32 cellular contexts compared by ENCODE assay signal in genomic region chrX:3435057-3435456, GRCh38.
"Had no signal": no experiment of that assay in that cellular context is flagged by ENCODE, and none has a peak within 500 bp of the region (broad histone marks: within the 10 kb centered on the region; RNA-seq: fewer than 3 reads in every experiment).

No MANE protein-coding gene starts in this region.

- FAIRE-seq: endometrium, endothelial cell of umbilical vein had no signal

- H3K27ac Mint-ChIP-seq: activated CD4-positive, alpha-beta memory T cell treated with anti-CD3 and anti-CD28 coated beads for 36 hours; activated CD4-positive, alpha-beta T cell treated with anti-CD3 and anti-CD28 coated beads for 36 hours; activated CD4-positive, alpha-beta T cell treated with anti-CD3 and anti-CD28 coated beads, Interleukin-2, amount 10 ng/mL, durations not matched to agents 24 days and 14 days; activated CD8-positive, alpha-beta memory T cell treated with anti-CD3 and anti-CD28 coated beads, Interleukin-2, amount 10 ng/mL, durations not matched to agents 7 days and 5 days; activated CD8-positive, alpha-beta T cell treated with anti-CD3 and anti-CD28 coated beads, Interleukin-2, amount 10 ng/mL, durations not matched to agents 7 days and 5 days; activated naive CD4-positive, alpha-beta T cell treated with anti-CD3 and anti-CD28 coated beads for 36 hours; activated naive CD4-positive, alpha-beta T cell treated with anti-CD3 and anti-CD28 coated beads, Interleukin-2, amount 50 U/mL, for 72 hours; activated naive CD8-positive, alpha-beta T cell treated with anti-CD3 and anti-CD28 coated beads, Interleukin-2, amount 10 ng/mL, durations not matched to agents 7 days and 5 days; activated T-helper 1 cell treated with anti-CD3 and anti-CD28 coated beads, Interleukin-12 subunit alpha, Interleukin-12 subunit beta, Interleukin-2, Interleukin-4 antibody, amounts not matched to agents 30 ng/mL and 10 ng/mL and 1 ng/mL, durations not matched to agents 14 hours and 24 hours and 36 hours; activated T-helper 2 cell treated with anti-CD3 and anti-CD28 coated beads, Interferon-gamma antibody, Interleukin-2, Interleukin-4, amounts not matched to agents 10 μg/mL and 5 μg/mL and 100 μg/mL, durations not matched to agents 14 hours and 24 hours and 36 hours; brain had no signal

- H3K9me3 Mint-ChIP-seq: activated CD4-positive, alpha-beta memory T cell treated with anti-CD3 and anti-CD28 coated beads for 36 hours; activated CD4-positive, alpha-beta T cell treated with anti-CD3 and anti-CD28 coated beads, Interleukin-2, amount 10 ng/mL, durations not matched to agents 24 days and 14 days; activated naive CD8-positive, alpha-beta T cell treated with anti-CD3 and anti-CD28 coated beads, Interleukin-2, amount 10 ng/mL, durations not matched to agents 7 days and 5 days; activated T-helper 2 cell treated with anti-CD3 and anti-CD28 coated beads, Interferon-gamma antibody, Interleukin-2, Interleukin-4, amounts not matched to agents 10 μg/mL and 5 μg/mL and 100 μg/mL, durations not matched to agents 14 hours and 24 hours and 36 hours had no signal

- H3K27me3 Mint-ChIP-seq: activated CD4-positive, alpha-beta memory T cell treated with anti-CD3 and anti-CD28 coated beads for 36 hours; activated CD4-positive, alpha-beta T cell treated with anti-CD3 and anti-CD28 coated beads for 36 hours; activated CD4-positive, alpha-beta T cell treated with anti-CD3 and anti-CD28 coated beads, Interleukin-2, amount 10 ng/mL, durations not matched to agents 24 days and 14 days; activated CD8-positive, alpha-beta memory T cell treated with anti-CD3 and anti-CD28 coated beads, Interleukin-2, amount 10 ng/mL, durations not matched to agents 7 days and 5 days; activated naive CD8-positive, alpha-beta T cell treated with anti-CD3 and anti-CD28 coated beads, Interleukin-2, amount 10 ng/mL, durations not matched to agents 7 days and 5 days; brain had no signal

- H3K9me3 ChIP-seq: ascending aorta, breast epithelium, colonic mucosa, esophagus squamous epithelium, gastroesophageal sphincter had no signal

- H3K36me3 ChIP-seq: ascending aorta, breast epithelium, cardiac muscle cell, colonic mucosa, esophagus squamous epithelium, gastroesophageal sphincter, heart right ventricle had no signal

- DNase-seq: activated CD4-positive, alpha-beta memory T cell treated with anti-CD3 and anti-CD28 coated beads for 36 hours; activated CD4-positive, alpha-beta T cell treated with anti-CD3 and anti-CD28 coated beads for 36 hours; activated CD4-positive, alpha-beta T cell treated with anti-CD3 and anti-CD28 coated beads, Interleukin-2, amount 10 ng/mL, durations not matched to agents 24 days and 14 days; activated CD4-positive, CD25-positive, alpha-beta regulatory T cell; activated CD4-positive, CD25-positive, alpha-beta regulatory T cell treated with anti-CD3 and anti-CD28 coated beads, Interleukin-2, amount 50 U/mL, for 72 hours; activated CD8-positive, alpha-beta memory T cell treated with anti-CD3 and anti-CD28 coated beads, Interleukin-2, amount 10 ng/mL, durations not matched to agents 7 days and 5 days; activated CD8-positive, alpha-beta memory T cell treated with anti-CD3 and anti-CD28 coated beads, Interleukin-2, amount 50 U/mL, for 4 hours; activated CD8-positive, alpha-beta T cell treated with anti-CD3 and anti-CD28 coated beads, Interleukin-2, amount 10 ng/mL, durations not matched to agents 7 days and 5 days; activated effector memory CD4-positive, alpha-beta T cell treated with anti-CD3 and anti-CD28 coated beads, Interleukin-2, amount 50 U/mL, for 16 hours; activated naive CD4-positive, alpha-beta T cell treated with anti-CD3 and anti-CD28 coated beads for 36 hours; activated naive CD8-positive, alpha-beta T cell treated with anti-CD3 and anti-CD28 coated beads, Interleukin-2, amount 10 ng/mL, durations not matched to agents 7 days and 5 days; activated T-cell treated with anti-CD3 and anti-CD28 coated beads, Interleukin-2, amount 50 U/mL, for 1 hour; activated T-cell treated with anti-CD3 and anti-CD28 coated beads, Interleukin-2, amount 50 U/mL, for 48 hours; central memory CD4-positive, alpha-beta T cell; cerebellar nuclear complex; colonic mucosa; effector CD8-positive, alpha-beta T cell; esophagus squamous epithelium; foreskin melanocyte; heart right ventricle; T-helper 2 cell had no signal

- H3K4me1 ChIP-seq: ascending aorta, breast epithelium, colonic mucosa, esophagus squamous epithelium, gastroesophageal sphincter, heart right ventricle had no signal

- H3K4me1 Mint-ChIP-seq: activated CD4-positive, alpha-beta T cell treated with anti-CD3 and anti-CD28 coated beads for 36 hours; activated CD4-positive, alpha-beta T cell treated with anti-CD3 and anti-CD28 coated beads, Interleukin-2, amount 10 ng/mL, durations not matched to agents 24 days and 14 days; activated CD8-positive, alpha-beta memory T cell treated with anti-CD3 and anti-CD28 coated beads, Interleukin-2, amount 10 ng/mL, durations not matched to agents 7 days and 5 days; activated naive CD8-positive, alpha-beta T cell treated with anti-CD3 and anti-CD28 coated beads, Interleukin-2, amount 10 ng/mL, durations not matched to agents 7 days and 5 days; brain had no signal

- H3K4me3 ChIP-seq: ascending aorta, breast epithelium, cardiac muscle cell, colonic mucosa, esophagus squamous epithelium, gastroesophageal sphincter, heart right ventricle had no signal

- H3K4me3 Mint-ChIP-seq: activated CD4-positive, alpha-beta memory T cell treated with anti-CD3 and anti-CD28 coated beads for 36 hours; activated CD4-positive, alpha-beta T cell treated with anti-CD3 and anti-CD28 coated beads for 36 hours; activated CD4-positive, alpha-beta T cell treated with anti-CD3 and anti-CD28 coated beads, Interleukin-2, amount 10 ng/mL, durations not matched to agents 24 days and 14 days; activated CD8-positive, alpha-beta memory T cell treated with anti-CD3 and anti-CD28 coated beads, Interleukin-2, amount 10 ng/mL, durations not matched to agents 7 days and 5 days; activated CD8-positive, alpha-beta T cell treated with anti-CD3 and anti-CD28 coated beads, Interleukin-2, amount 10 ng/mL, durations not matched to agents 7 days and 5 days; activated naive CD4-positive, alpha-beta T cell treated with anti-CD3 and anti-CD28 coated beads for 36 hours; activated naive CD8-positive, alpha-beta T cell treated with anti-CD3 and anti-CD28 coated beads, Interleukin-2, amount 10 ng/mL, durations not matched to agents 7 days and 5 days; activated T-helper 1 cell treated with anti-CD3 and anti-CD28 coated beads, Interleukin-12 subunit alpha, Interleukin-12 subunit beta, Interleukin-2, Interleukin-4 antibody, amounts not matched to agents 30 ng/mL and 10 ng/mL and 1 ng/mL, durations not matched to agents 14 hours and 24 hours and 36 hours; brain had no signal

- H3K27ac ChIP-seq: ascending aorta, breast epithelium, cardiac muscle cell, colonic mucosa, epithelial cell of prostate, esophagus squamous epithelium, gastroesophageal sphincter, heart right ventricle had no signal

- H3K27me3 ChIP-seq: ascending aorta, breast epithelium, colonic mucosa, esophagus squamous epithelium, gastroesophageal sphincter, heart right ventricle had no signal

- H3K36me3 Mint-ChIP-seq: activated CD4-positive, alpha-beta memory T cell treated with anti-CD3 and anti-CD28 coated beads for 36 hours; activated CD8-positive, alpha-beta memory T cell treated with anti-CD3 and anti-CD28 coated beads, Interleukin-2, amount 10 ng/mL, durations not matched to agents 7 days and 5 days; activated naive CD4-positive, alpha-beta T cell treated with anti-CD3 and anti-CD28 coated beads, Interleukin-2, amount 50 U/mL, for 72 hours; activated naive CD8-positive, alpha-beta T cell treated with anti-CD3 and anti-CD28 coated beads, Interleukin-2, amount 10 ng/mL, durations not matched to agents 7 days and 5 days; brain had no signal

- ATAC-seq: activated CD4-positive, alpha-beta T cell treated with anti-CD3 and anti-CD28 coated beads for 36 hours; activated CD8-positive, alpha-beta memory T cell treated with anti-CD3 and anti-CD28 coated beads, Interleukin-2, amount 10 ng/mL, durations not matched to agents 7 days and 5 days; activated CD8-positive, alpha-beta T cell treated with anti-CD3 and anti-CD28 coated beads, Interleukin-2, amount 10 ng/mL, durations not matched to agents 7 days and 5 days; activated naive CD4-positive, alpha-beta T cell treated with anti-CD3 and anti-CD28 coated beads, Interleukin-2, amount 50 U/mL, for 72 hours; gastroesophageal sphincter; heart right ventricle had no signal
